11 cellular contexts compared by ENCODE assay signal in the genomic region with DNA sequence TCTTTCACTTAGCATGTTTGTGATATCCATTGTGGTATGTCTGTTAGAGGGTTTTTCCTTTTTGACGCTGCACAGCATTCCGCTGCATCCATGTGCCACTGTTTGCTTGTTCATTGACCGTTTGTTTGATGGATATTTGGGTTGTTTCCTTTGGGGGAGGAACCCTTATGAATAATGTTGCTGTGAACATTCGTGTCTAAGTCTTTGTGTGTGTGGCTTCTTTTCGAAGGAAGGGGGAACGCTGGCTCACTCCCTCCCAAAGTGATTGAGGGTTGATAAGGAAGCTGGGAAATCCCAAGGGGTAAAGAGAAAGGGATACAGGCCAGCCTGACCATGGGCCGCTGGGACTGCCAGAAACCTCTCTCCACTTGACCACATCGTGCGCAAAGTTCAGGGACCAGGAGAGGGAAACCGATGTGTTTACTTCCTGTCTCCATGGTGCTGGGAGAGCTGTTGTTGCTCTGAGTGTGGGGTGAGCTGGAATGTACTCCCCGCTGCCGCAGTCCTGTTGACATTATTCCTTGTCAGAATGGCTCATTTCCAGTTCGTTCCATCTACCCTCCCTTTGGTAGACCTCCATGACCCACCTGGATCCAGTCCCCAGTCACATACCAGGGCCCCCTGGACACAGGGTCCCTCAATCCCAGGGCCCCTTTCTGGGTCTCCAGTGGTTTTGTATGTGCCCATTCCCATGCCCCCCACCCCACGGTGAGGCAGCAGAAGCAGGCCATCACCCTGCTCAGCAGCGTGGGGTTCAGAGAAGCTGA. TPM values are rescaled to one million over a fixed set of nuclear protein-coding genes. Genes with fewer than 3 reads are reported as not detected.
A peak's percentile ranks its signal among the peaks of the same experiment; 100 is the strongest.
DNase-seq lines count a peak whose midpoint lies in the region; ATAC-seq and TF ChIP-seq lines count a peak whose summit lies in the region.
"Had no signal": no experiment of that assay in that cellular context is flagged by ENCODE, and none has a peak within 500 bp of the region (broad histone marks: within the 10 kb centered on the region; RNA-seq: fewer than 3 reads in every experiment).

No MANE protein-coding gene starts in this region.

- H3K27me3 Mint-ChIP-seq in immature natural killer cell (ENCODE audit: low read depth in 3 of 3) = peaks cover 0 to 4% (median 2%) of the 10 kb centered on the region in 3 donors

- H3K27me3 ChIP-seq in psoas muscle (ENCODE audit: insufficient read depth in 3 of 3, low read length in 2 of 3) = no peaks in the 10 kb centered on the region

- no peak overlapping the region for H3K27ac Mint-ChIP-seq in immature natural killer cell

- no peaks in the 10 kb centered on the region for H3K9me3 ChIP-seq in psoas muscle

- in situ Hi-C loops in astrocyte of the cerebellum (cut with HindIII; ENCODE audit: low sequenced_read_pairs) = no loop called here

- no peaks in the 10 kb centered on the region for H3K36me3 ChIP-seq in psoas muscle (ENCODE audit: insufficient read depth in 1 of 2, low read depth in 1 of 2)

- ATAC-seq in left ventricle myocardium superior = peak; percentile 86
- ATAC-seq in psoas muscle = peak in 2 of 4 donors; percentile 44 to 45
- ATAC-seq in GM18519 (IDR thresholded peaks at IDR 0.05; ENCODE audit: low FRiP score, unreplicated experiment) = no peak

- H3K36me3 Mint-ChIP-seq in immature natural killer cell = peaks cover 0 to 15% (median 9%) of the 10 kb centered on the region in 3 donors

- no peak overlapping the region for H3K4me3 ChIP-seq in astrocyte of the cerebellum (ENCODE audit: low read depth, low read length)
- no peak overlapping the region for H3K4me3 ChIP-seq in psoas muscle
- H3K4me3 ChIP-seq: SK-N-MC had no signal

- TF ChIP-seq CTCF in astrocyte of the cerebellum (IDR thresholded peaks at IDR 0.05; ENCODE audit: low read depth, low read length, missing control alignments) = no peak
- no peak for TF ChIP-seq CTCF in psoas muscle (IDR thresholded peaks at IDR 0.05)

- DNase-seq in Daoy (ENCODE audit: low read depth) = peak; percentile 94
- DNase-seq in astrocyte of the cerebellum (ENCODE audit: low read depth) = peak; percentile 98
- peak; percentile 78 for DNase-seq in left ventricle myocardium superior
- DNase-seq in psoas muscle = peak; percentile 66 to 84
- DNase-seq in immature natural killer cell = no peak
- no peak for DNase-seq in activated CD8-positive, alpha-beta memory T cell treated with anti-CD3 and anti-CD28 coated beads for 24 hours
- DNase-seq in NCI-H226 = no peak
- DNase-seq: anterior cingulate cortex, DMS79 treated with DMSO at 0.1 percent for 48 hours had no signal

- WGBS in psoas muscle, 3 donors = 61 to 71% (median 71%) methylated on average over 15 of the region's 15 CpGs

- H3K4me3 Mint-ChIP-seq in immature natural killer cell = no peak overlapping the region

- H3K9me3 Mint-ChIP-seq in immature natural killer cell = peaks cover 0 to 2% (median 0%) of the 10 kb centered on the region in 6 donors

- peaks cover 51% of the 10 kb centered on the region for H3K4me1 ChIP-seq in psoas muscle

- intact Hi-C loops in left ventricle myocardium superior (cut with micrococcal nuclease) = no loop called here
- intact Hi-C loops in psoas muscle (cut with DNase I) = no loop called here

- no peaks in the 10 kb centered on the region for H3K4me1 Mint-ChIP-seq in immature natural killer cell

- peak overlapping the region; percentile 70 for H3K27ac ChIP-seq in psoas muscle
- H3K27ac ChIP-seq: SK-N-MC had no signal

RNA-seq across cellular contexts. Expression of a gene that starts 39.6 kb away (rescaled TPM):
- 6.9 and 8.0 TPM in 2 replicates for total RNA-seq in Daoy (2014; rRNA removed; shearing (Covaris generic))
- total RNA-seq in left ventricle myocardium superior (20.2 TPM), psoas muscle (10 to 100 TPM in 3 of 4 donors, 1 to 10 TPM in 1; 9.2 to 12.1 (median 11.4) TPM)
- polyA plus RNA-seq in psoas muscle (10 to 100 TPM; 12.6 to 20.6 (median 13.2) TPM), immature natural killer cell (10 to 100 TPM; 19.2 to 31.1 (median 25.3) TPM)

RNA-seq across cellular contexts. Expression of a gene that starts 55.7 kb away (rescaled TPM):
- 0.06 and 0.11 TPM in 2 replicates for total RNA-seq in Daoy (2014; rRNA removed; shearing (Covaris generic))
- total RNA-seq in left ventricle myocardium superior = 0.32 TPM
- total RNA-seq in psoas muscle = under 1 TPM; 0.04 to 0.94 (median 0.17) TPM
- under 1 TPM; 0.03 to 0.04 (median 0.04) TPM for polyA plus RNA-seq in psoas muscle
- polyA plus RNA-seq in immature natural killer cell = not detected

Comparison
In these comparisons a context has a peak if more than half of its experiments do, and no peak if none do; other contexts are left out.
1. DNase-seq: peak in Daoy (single experiment), astrocyte of the cerebellum (single experiment), left ventricle myocardium superior (single experiment) and psoas muscle (2 of 2); none in immature natural killer cell (0 of 3), activated CD8-positive, alpha-beta memory T cell treated with anti-CD3 and anti-CD28 coated beads for 24 hours (single experiment) and NCI-H226 (single experiment).